In the genomic region with DNA sequence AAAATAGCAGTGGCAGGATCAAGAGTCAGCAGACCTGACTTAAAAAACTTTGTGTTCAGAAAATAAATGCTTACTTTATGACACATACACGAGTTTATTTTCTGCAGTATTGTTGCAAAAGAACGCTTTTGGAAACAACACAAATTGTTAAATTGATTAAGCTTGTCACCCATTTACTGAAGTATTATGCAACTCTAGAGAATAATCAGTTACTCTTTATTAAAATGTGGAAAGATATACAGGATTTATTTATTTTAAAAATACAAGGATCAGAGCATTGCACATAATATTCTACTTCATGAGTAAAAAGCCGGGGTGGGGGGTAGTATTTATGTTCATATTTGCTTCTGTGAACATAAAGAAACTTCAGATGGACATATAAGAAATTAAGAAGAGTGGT, we compare ENCODE assay signal across 1 cellular context.
A peak's percentile ranks its signal among the peaks of the same experiment; 100 is the strongest.
TF ChIP-seq lines count a peak whose summit lies in the region.

No MANE protein-coding gene starts in this region.

TF ChIP-seq in K562, 482 proteins besides CTCF, POLR2A, EP300 and RAD21:
- TF ChIP-seq ZNF444 (CRISPR knock-in tag; IDR thresholded peaks at IDR 0.05), result no peak
- TF ChIP-seq, protein P1, sequence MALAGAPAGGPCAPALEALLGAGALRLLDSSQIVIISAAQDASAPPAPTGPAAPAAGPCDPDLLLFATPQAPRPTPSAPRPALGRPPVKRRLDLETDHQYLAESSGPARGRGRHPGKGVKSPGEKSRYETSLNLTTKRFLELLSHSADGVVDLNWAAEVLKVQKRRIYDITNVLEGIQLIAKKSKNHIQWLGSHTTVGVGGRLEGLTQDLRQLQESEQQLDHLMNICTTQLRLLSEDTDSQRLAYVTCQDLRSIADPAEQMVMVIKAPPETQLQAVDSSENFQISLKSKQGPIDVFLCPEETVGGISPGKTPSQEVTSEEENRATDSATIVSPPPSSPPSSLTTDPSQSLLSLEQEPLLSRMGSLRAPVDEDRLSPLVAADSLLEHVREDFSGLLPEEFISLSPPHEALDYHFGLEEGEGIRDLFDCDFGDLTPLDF (CRISPR knock-in tag; IDR thresholded peaks at IDR 0.05), result no peak
- TF ChIP-seq NCOA2 (IDR thresholded peaks at IDR 0.05; ENCODE audit: partially characterized antibody in 2 of 2), result peak in 1 of 2 experiments; percentile 32
- TF ChIP-seq ZNF696 (CRISPR knock-in tag; conservative IDR thresholded peaks at IDR 0.05), result no peak
- no peak for TF ChIP-seq JUND (IDR thresholded peaks at IDR 0.05; ENCODE audit: borderline replicate concordance, low read depth, low read length)
- TF ChIP-seq JUND (tag; IDR thresholded peaks at IDR 0.05; ENCODE audit: borderline replicate concordance, low read depth, low read length), result no peak
- no peak for TF ChIP-seq CEBPG (CRISPR knock-in tag; IDR thresholded peaks at IDR 0.05)
- peak; percentile 34 to 57; a peak in 3 of 4 replicates for TF ChIP-seq CEBPG (tag; conservative IDR thresholded peaks at IDR 0.05 in 1 of 2, IDR thresholded peaks at IDR 0.05 in 1 of 2)
- no peak for TF ChIP-seq NFATC3 (IDR thresholded peaks at IDR 0.05)
- TF ChIP-seq CEBPB (tag; IDR thresholded peaks at IDR 0.05), result peak; percentile 56; the same call in 1 of the 2 replicates
TF ChIP-seq in K562: peak in this region for 3.
